ENCODE assay signal across 34 cellular contexts in genomic region chr14:76577090-76577489, GRCh38.
"Had no signal": no experiment of that assay in that cellular context is flagged by ENCODE, and none has a peak within 500 bp of the region (broad histone marks: within the 10 kb centered on the region; RNA-seq: fewer than 3 reads in every experiment).

No MANE protein-coding gene starts in this region.

- H3K36me3 ChIP-seq: adrenal gland, brain microvascular endothelial cell, breast epithelium had no signal

- H3K4me3 Mint-ChIP-seq: activated B cell treated with CpG ODN at 0.5 μM for 24 hours; activated CD4-positive, alpha-beta memory T cell treated with anti-CD3 and anti-CD28 coated beads for 36 hours; activated CD4-positive, alpha-beta T cell treated with anti-CD3 and anti-CD28 coated beads, Interleukin-2, amount 10 ng/mL, durations not matched to agents 24 days and 14 days; activated CD8-positive, alpha-beta T cell treated with anti-CD3 and anti-CD28 coated beads for 36 hours; activated naive CD4-positive, alpha-beta T cell treated with anti-CD3 and anti-CD28 coated beads for 36 hours; activated naive CD8-positive, alpha-beta T cell treated with anti-CD3 and anti-CD28 coated beads for 36 hours; activated T-cell treated with anti-CD3 and anti-CD28 coated beads, Interleukin-2, amount 50 U/mL, for 4 hours; activated T-cell treated with anti-CD3 and anti-CD28 coated beads, Interleukin-2, amount 50 U/mL, for 72 hours; activated T-helper 1 cell treated with anti-CD3 and anti-CD28 coated beads, Interleukin-12 subunit alpha, Interleukin-12 subunit beta, Interleukin-2, Interleukin-4 antibody, amounts not matched to agents 30 ng/mL and 10 ng/mL and 1 ng/mL, durations not matched to agents 14 hours and 24 hours and 36 hours; activated T-helper 17 cell treated with anti-CD3 and anti-CD28 coated beads, Interleukin-2, amount 50 U/mL, for 72 hours; T-helper 1 cell treated with Interleukin-12 subunit alpha and Interleukin-12 subunit beta and Interleukin-4 antibody, amounts not matched to agents 30 μg/mL and 1 μg/mL, for 36 hours; T-helper 2 cell treated with Interferon-gamma antibody and Interleukin-4, amounts not matched to agents 5 μg/mL and 100 μg/mL, for 36 hours had no signal

- H3K4me1 Mint-ChIP-seq: activated B cell treated with CpG ODN at 0.5 μM for 24 hours; activated CD4-positive, alpha-beta T cell treated with anti-CD3 and anti-CD28 coated beads, Interleukin-2, amount 10 ng/mL, durations not matched to agents 24 days and 14 days; activated naive CD8-positive, alpha-beta T cell treated with anti-CD3 and anti-CD28 coated beads for 36 hours; activated T-helper 17 cell treated with anti-CD3 and anti-CD28 coated beads, Interleukin-2, amount 50 U/mL, for 72 hours had no signal

- H3K27ac Mint-ChIP-seq: activated B cell treated with CpG ODN at 0.5 μM for 24 hours; activated CD4-positive, alpha-beta memory T cell treated with anti-CD3 and anti-CD28 coated beads for 36 hours; activated CD4-positive, alpha-beta T cell treated with anti-CD3 and anti-CD28 coated beads, Interleukin-2, amount 10 ng/mL, durations not matched to agents 24 days and 14 days; activated CD8-positive, alpha-beta T cell treated with anti-CD3 and anti-CD28 coated beads for 36 hours; activated naive CD4-positive, alpha-beta T cell treated with anti-CD3 and anti-CD28 coated beads for 36 hours; activated naive CD4-positive, alpha-beta T cell treated with anti-CD3 and anti-CD28 coated beads, Interleukin-2, amount 50 U/mL, for 72 hours; activated naive CD8-positive, alpha-beta T cell treated with anti-CD3 and anti-CD28 coated beads for 36 hours; activated T-cell treated with anti-CD3 and anti-CD28 coated beads, Interleukin-2, amount 50 U/mL, for 72 hours; activated T-helper 1 cell treated with anti-CD3 and anti-CD28 coated beads, Interleukin-12 subunit alpha, Interleukin-12 subunit beta, Interleukin-2, Interleukin-4 antibody, amounts not matched to agents 30 ng/mL and 10 ng/mL and 1 ng/mL, durations not matched to agents 14 hours and 24 hours and 36 hours; activated T-helper 17 cell treated with anti-CD3 and anti-CD28 coated beads, Interleukin-2, amount 50 U/mL, for 72 hours; T-helper 1 cell treated with Interleukin-12 subunit alpha and Interleukin-12 subunit beta and Interleukin-4 antibody, amounts not matched to agents 30 μg/mL and 1 μg/mL, for 36 hours; T-helper 2 cell treated with Interferon-gamma antibody and Interleukin-4, amounts not matched to agents 5 μg/mL and 100 μg/mL, for 36 hours had no signal

- H3K9me3 Mint-ChIP-seq: activated B cell treated with CpG ODN at 0.5 μM for 24 hours; activated CD4-positive, alpha-beta T cell treated with anti-CD3 and anti-CD28 coated beads, Interleukin-2, amount 10 ng/mL, durations not matched to agents 24 days and 14 days; activated CD8-positive, alpha-beta T cell treated with anti-CD3 and anti-CD28 coated beads for 36 hours; activated naive CD4-positive, alpha-beta T cell treated with anti-CD3 and anti-CD28 coated beads for 36 hours; activated naive CD8-positive, alpha-beta T cell treated with anti-CD3 and anti-CD28 coated beads for 36 hours; activated T-cell treated with anti-CD3 and anti-CD28 coated beads, Interleukin-2, amount 50 U/mL, for 72 hours; activated T-helper 1 cell treated with anti-CD3 and anti-CD28 coated beads, Interleukin-12 subunit alpha, Interleukin-12 subunit beta, Interleukin-2, Interleukin-4 antibody, amounts not matched to agents 30 ng/mL and 10 ng/mL and 1 ng/mL, durations not matched to agents 14 hours and 24 hours and 36 hours; activated T-helper 17 cell treated with anti-CD3 and anti-CD28 coated beads, Interleukin-2, amount 50 U/mL, for 72 hours; T-helper 1 cell treated with Interleukin-12 subunit alpha and Interleukin-12 subunit beta and Interleukin-4 antibody, amounts not matched to agents 30 μg/mL and 1 μg/mL, for 36 hours; T-helper 2 cell treated with Interferon-gamma antibody and Interleukin-4, amounts not matched to agents 5 μg/mL and 100 μg/mL, for 36 hours had no signal

- DNase-seq: activated B cell treated with CpG ODN at 0.5 μM for 24 hours; activated CD4-positive, alpha-beta memory T cell treated with anti-CD3 and anti-CD28 coated beads for 36 hours; activated CD4-positive, alpha-beta T cell treated with anti-CD3 and anti-CD28 coated beads for 4 hours; activated CD4-positive, alpha-beta T cell treated with anti-CD3 and anti-CD28 coated beads, Interleukin-2, amount 10 ng/mL, durations not matched to agents 24 days and 14 days; activated CD4-positive, alpha-beta T cell treated with anti-CD3 and anti-CD28 coated beads, Interleukin-2, amount 50 U/mL, for 1 hour; activated CD4-positive, alpha-beta T cell treated with anti-CD3 and anti-CD28 coated beads, Interleukin-2, amount 50 U/mL, for 4 hours; activated CD4-positive, CD25-positive, alpha-beta regulatory T cell treated with anti-CD3 and anti-CD28 coated beads, Interleukin-2, amount 50 U/mL, for 72 hours; activated CD8-positive, alpha-beta memory T cell treated with anti-CD3 and anti-CD28 coated beads, Interleukin-2, amount 50 U/mL, for 4 hours; activated CD8-positive, alpha-beta T cell treated with anti-CD3 and anti-CD28 coated beads for 36 hours; activated effector memory CD4-positive, alpha-beta T cell treated with anti-CD3 and anti-CD28 coated beads, Interleukin-2, amount 50 U/mL, for 16 hours; activated gamma-delta T cell treated with Interleukin-2 at 50 U/mL for 16 hours; activated naive CD4-positive, alpha-beta T cell; activated naive CD4-positive, alpha-beta T cell treated with anti-CD3 and anti-CD28 coated beads for 36 hours; activated naive CD4-positive, alpha-beta T cell treated with anti-CD3 and anti-CD28 coated beads, Interleukin-2, amount 50 U/mL, for 16 hours; activated naive CD8-positive, alpha-beta T cell treated with anti-CD3 and anti-CD28 coated beads for 36 hours; activated T-cell treated with anti-CD3 and anti-CD28 coated beads for 4 hours; activated T-cell treated with anti-CD3 and anti-CD28 coated beads, Interleukin-2, amount 50 U/mL, for 1 hour; activated T-cell treated with anti-CD3 and anti-CD28 coated beads, Interleukin-2, amount 50 U/mL, for 4 hours; activated T-cell treated with anti-CD3 and anti-CD28 coated beads, Interleukin-2, amount 50 U/mL, for 72 hours; amniotic stem cell; aorta; brain microvascular endothelial cell; central memory CD4-positive, alpha-beta T cell; T-helper 2 cell; T-helper 9 cell had no signal

- H3K4me3 ChIP-seq: adrenal gland, body of pancreas, breast epithelium had no signal

- H3K27me3 Mint-ChIP-seq: activated CD4-positive, alpha-beta T cell treated with anti-CD3 and anti-CD28 coated beads, Interleukin-2, amount 10 ng/mL, durations not matched to agents 24 days and 14 days; activated CD8-positive, alpha-beta T cell treated with anti-CD3 and anti-CD28 coated beads for 36 hours had no signal

- H3K36me3 Mint-ChIP-seq: activated CD4-positive, alpha-beta memory T cell treated with anti-CD3 and anti-CD28 coated beads for 36 hours; activated naive CD4-positive, alpha-beta T cell treated with anti-CD3 and anti-CD28 coated beads, Interleukin-2, amount 50 U/mL, for 72 hours; activated naive CD8-positive, alpha-beta T cell treated with anti-CD3 and anti-CD28 coated beads for 36 hours had no signal

- H3K9me3 ChIP-seq: adrenal gland, body of pancreas had no signal

- ATAC-seq: activated CD8-positive, alpha-beta T cell treated with anti-CD3 and anti-CD28 coated beads for 36 hours; activated naive CD4-positive, alpha-beta T cell treated with anti-CD3 and anti-CD28 coated beads, Interleukin-2, amount 50 U/mL, for 72 hours; activated T-cell treated with anti-CD3 and anti-CD28 coated beads, Interleukin-2, amount 50 U/mL, for 4 hours; activated T-cell treated with anti-CD3 and anti-CD28 coated beads, Interleukin-2, amount 50 U/mL, for 72 hours; activated T-helper 17 cell treated with anti-CD3 and anti-CD28 coated beads, Interleukin-2, amount 50 U/mL, for 72 hours had no signal

- H3K4me1 ChIP-seq: adrenal gland, breast epithelium had no signal

- H3K27ac ChIP-seq: adrenal gland, brain microvascular endothelial cell, breast epithelium, VCaP had no signal

- H3K27me3 ChIP-seq: body of pancreas, brain microvascular endothelial cell, breast epithelium had no signal
